26 cellular contexts compared by ENCODE assay signal in the genomic region with DNA sequence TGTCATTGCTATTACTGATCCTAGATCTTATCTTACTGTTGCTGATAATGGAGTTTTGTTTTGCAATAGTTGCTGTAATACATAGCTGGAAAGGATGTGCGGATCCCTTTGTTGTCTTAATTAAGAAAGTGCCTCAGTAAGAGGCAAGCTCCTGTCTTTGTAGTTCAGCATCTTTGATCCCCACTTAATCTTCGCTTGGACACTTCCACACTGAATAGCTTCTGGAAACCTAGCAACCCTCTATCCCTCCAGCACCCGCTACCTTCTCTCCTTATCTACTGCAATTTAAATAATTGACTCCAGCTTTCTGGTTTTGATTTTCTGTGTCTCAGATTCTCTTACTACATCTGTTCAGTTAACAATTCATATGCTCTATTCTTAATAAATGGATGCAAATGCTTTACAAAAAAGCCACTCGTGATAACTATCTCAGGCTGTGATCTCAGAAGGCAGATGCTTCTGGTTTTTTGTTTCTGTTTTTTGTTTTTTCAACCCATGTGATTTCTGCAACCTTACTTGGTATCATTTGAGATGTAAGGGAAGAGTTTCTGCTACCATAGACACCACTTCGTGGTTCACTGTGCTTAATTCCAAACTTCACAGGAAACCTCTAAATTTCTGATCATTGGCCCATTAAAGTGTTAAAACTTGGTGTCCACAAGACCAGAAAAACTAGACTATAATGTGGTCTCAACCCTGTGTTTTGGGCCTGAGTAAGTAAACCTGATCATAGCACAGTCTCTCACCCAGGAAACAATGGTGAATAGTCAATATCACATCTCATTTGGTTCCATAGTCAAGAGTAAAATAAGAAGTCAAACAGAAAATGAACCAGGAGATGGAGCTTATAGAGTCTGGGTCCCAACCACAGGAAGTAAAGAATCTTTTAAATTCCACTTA.
"Had no signal": no experiment of that assay in that cellular context is flagged by ENCODE, and none has a peak within 500 bp of the region (broad histone marks: within the 10 kb centered on the region; RNA-seq: fewer than 3 reads in every experiment).

No MANE protein-coding gene starts in this region.

- H3K4me1 Mint-ChIP-seq: activated CD4-positive, alpha-beta T cell treated with anti-CD3 and anti-CD28 coated beads, Interleukin-2, amount 10 ng/mL, durations not matched to agents 24 days and 14 days; memory B cell had no signal

- DNase-seq: activated CD4-positive, alpha-beta T cell treated with anti-CD3 and anti-CD28 coated beads, Interleukin-2, amount 10 ng/mL, durations not matched to agents 24 days and 14 days; activated CD4-positive, CD25-positive, alpha-beta regulatory T cell; activated CD8-positive, alpha-beta memory T cell treated with anti-CD3 and anti-CD28 coated beads, Interleukin-2, amount 50 U/mL, for 4 hours; activated CD8-positive, alpha-beta T cell treated with anti-CD3 and anti-CD28 coated beads, Interleukin-2, amount 10 ng/mL, durations not matched to agents 7 days and 5 days; activated gamma-delta T cell treated with Interleukin-2 at 50 U/mL for 16 hours; activated T-cell treated with anti-CD3 and anti-CD28 coated beads, Interleukin-2, amount 50 U/mL, for 48 hours; amniotic stem cell; central memory CD4-positive, alpha-beta T cell; colonic mucosa; effector CD4-positive, alpha-beta T cell; hippocampal formation; left ventricle myocardium superior; occipital lobe; stimulated activated CD4-positive, alpha-beta T cell treated with anti-CD3 and anti-CD28 coated beads, Interleukin-4, amount 100 ng/mL, for 4 hours; stimulated activated CD8-positive, alpha-beta memory T cell treated with anti-CD3 and anti-CD28 coated beads, Interleukin-4, amount 100 ng/mL, for 48 hours; stimulated activated naive CD4-positive, alpha-beta T cell treated with Interleukin-2 at 50 U/mL for 16 hours; substantia nigra; uterus had no signal

- H3K27ac Mint-ChIP-seq: activated CD4-positive, alpha-beta T cell treated with anti-CD3 and anti-CD28 coated beads, Interleukin-2, amount 10 ng/mL, durations not matched to agents 24 days and 14 days; activated CD8-positive, alpha-beta T cell treated with anti-CD3 and anti-CD28 coated beads, Interleukin-2, amount 10 ng/mL, durations not matched to agents 7 days and 5 days; activated naive CD8-positive, alpha-beta T cell; memory B cell; natural killer cell treated with Interleukin-12 subunit alpha and Interleukin-12 subunit beta and Interleukin-15 and Interleukin-18, amount 100 ng/mL, for 72 hours; progenitor cell of endocrine pancreas had no signal

- ATAC-seq: activated CD8-positive, alpha-beta T cell treated with anti-CD3 and anti-CD28 coated beads, Interleukin-2, amount 10 ng/mL, durations not matched to agents 7 days and 5 days; left ventricle myocardium superior; natural killer cell treated with Interleukin-12 subunit alpha and Interleukin-12 subunit beta and Interleukin-15 and Interleukin-18, amount 100 ng/mL, for 72 hours had no signal

- H3K27me3 Mint-ChIP-seq: activated CD4-positive, alpha-beta T cell treated with anti-CD3 and anti-CD28 coated beads, Interleukin-2, amount 10 ng/mL, durations not matched to agents 24 days and 14 days; activated naive CD8-positive, alpha-beta T cell; memory B cell; natural killer cell treated with Interleukin-12 subunit alpha and Interleukin-12 subunit beta and Interleukin-15 and Interleukin-18, amount 100 ng/mL, for 72 hours; progenitor cell of endocrine pancreas had no signal

- H3K36me3 Mint-ChIP-seq: activated naive CD8-positive, alpha-beta T cell; memory B cell had no signal

- H3K27ac ChIP-seq: colonic mucosa, right atrium auricular region, skin epidermis, tibial nerve, uterus had no signal

- H3K4me3 ChIP-seq: colonic mucosa, right atrium auricular region, skin epidermis, tibial nerve, uterus had no signal

- H3K4me3 Mint-ChIP-seq: activated CD4-positive, alpha-beta T cell treated with anti-CD3 and anti-CD28 coated beads, Interleukin-2, amount 10 ng/mL, durations not matched to agents 24 days and 14 days; activated CD8-positive, alpha-beta T cell treated with anti-CD3 and anti-CD28 coated beads, Interleukin-2, amount 10 ng/mL, durations not matched to agents 7 days and 5 days; activated naive CD8-positive, alpha-beta T cell; memory B cell; natural killer cell treated with Interleukin-12 subunit alpha and Interleukin-12 subunit beta and Interleukin-15 and Interleukin-18, amount 100 ng/mL, for 72 hours had no signal

- H3K4me1 ChIP-seq: colonic mucosa, tibial nerve, uterus had no signal

- H3K27me3 ChIP-seq: colonic mucosa, right atrium auricular region, tibial nerve, uterus had no signal

- FAIRE-seq: endothelial cell of umbilical vein had no signal

- H3K36me3 ChIP-seq: colonic mucosa, right atrium auricular region, tibial nerve, uterus had no signal

- H3K9me3 ChIP-seq: colonic mucosa, uterus had no signal
